Comparison of ENCODE assay signal across 2 cellular contexts in the genomic region with DNA sequence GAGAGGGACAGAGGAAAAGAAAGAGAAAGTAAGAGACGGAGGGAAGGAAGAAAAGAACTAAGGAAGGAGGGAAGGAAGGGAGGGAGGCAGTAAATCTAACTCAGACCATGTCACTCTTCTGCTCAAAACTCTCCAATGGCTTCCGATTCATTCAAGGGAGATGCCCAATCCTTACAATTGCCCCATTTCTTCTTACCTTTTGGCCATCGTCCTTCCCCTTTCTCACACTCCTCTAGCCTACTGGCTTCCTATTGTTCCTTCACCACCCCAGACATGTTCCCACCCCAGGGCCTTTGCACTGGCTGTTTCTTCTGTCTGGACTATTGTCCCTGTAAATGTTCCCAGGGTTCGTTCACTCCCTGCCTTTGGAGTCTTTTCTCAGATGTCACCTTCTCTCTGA.
A peak's percentile ranks its signal among the peaks of the same experiment; 100 is the strongest.
TF ChIP-seq lines count a peak whose summit lies in the region.

No MANE protein-coding gene starts in this region.

TF ChIP-seq in HepG2, 621 proteins besides CTCF, POLR2A, EP300 and RAD21 (continued from another document):
- TF ChIP-seq ZNF607 (CRISPR knock-in tag; IDR thresholded peaks at IDR 0.05; ENCODE audit: borderline replicate concordance) (no peak), ZNF512 (CRISPR knock-in tag; IDR thresholded peaks at IDR 0.05) (peak; percentile 73; the same call in 1 of the 2 replicates)
TF ChIP-seq in HepG2: peak in this region for 4.

TF ChIP-seq in WTC11, 78 proteins besides CTCF, POLR2A, EP300 and RAD21:
- TF ChIP-seq ZNF512 (CRISPR knock-in tag; IDR thresholded peaks at IDR 0.05; ENCODE audit: borderline replicate concordance) (0 out of 2 replicates have a peak, but pooled peaks have one; percentile 2), RELA (CRISPR knock-in tag; IDR thresholded peaks at IDR 0.05; ENCODE audit: borderline replicate concordance) (no peak), E2F4 (CRISPR knock-in tag; IDR thresholded peaks at IDR 0.05; ENCODE audit: borderline replicate concordance, low read depth) (no peak)
